ENCODE assay signal across 10 cellular contexts in the genomic region with DNA sequence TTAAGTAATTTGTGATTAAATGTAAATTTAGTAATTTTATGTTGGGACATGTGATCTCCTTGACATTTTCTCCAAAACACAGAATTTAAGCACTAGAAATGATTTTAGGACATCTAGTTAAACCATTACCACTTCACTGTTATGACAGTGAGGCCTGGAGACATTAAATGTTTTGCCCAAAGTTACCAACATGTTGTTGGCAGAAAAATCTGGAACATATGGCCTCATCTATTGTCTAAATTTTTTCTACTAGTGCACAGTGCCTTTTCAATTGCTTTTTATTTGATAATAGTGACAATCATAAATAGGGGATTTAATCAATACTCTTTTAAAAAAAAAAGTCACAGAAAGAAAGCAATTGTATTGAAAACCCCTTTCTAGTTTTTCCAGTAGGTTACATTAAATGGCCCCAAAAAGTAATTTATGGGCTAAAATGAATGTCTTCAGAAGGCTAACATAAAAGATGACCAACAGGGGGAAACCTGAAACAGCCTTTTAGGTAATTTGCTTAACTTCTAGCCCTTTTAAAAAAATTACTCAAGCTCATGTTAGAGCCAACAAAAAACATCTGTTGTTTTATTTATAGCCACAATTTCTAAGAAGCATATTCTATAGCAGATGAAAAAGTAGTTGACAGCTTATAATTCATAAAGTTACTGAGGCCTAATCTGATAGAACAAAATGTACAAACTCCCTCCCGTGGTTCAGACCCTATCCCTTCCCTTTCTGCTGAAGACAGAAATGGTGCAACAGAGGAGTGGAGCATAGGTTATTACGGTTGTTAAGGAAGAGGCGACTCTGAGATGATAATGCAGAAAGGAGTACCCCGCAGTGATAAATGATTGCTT. TPM values are rescaled to one million over a fixed set of nuclear protein-coding genes. Genes with fewer than 3 reads are reported as not detected.
DNase-seq lines count a peak whose midpoint lies in the region; ATAC-seq and TF ChIP-seq lines count a peak whose summit lies in the region.
"Had no signal": no experiment of that assay in that cellular context is flagged by ENCODE, and none has a peak within 500 bp of the region (broad histone marks: within the 10 kb centered on the region; RNA-seq: fewer than 3 reads in every experiment).

No MANE protein-coding gene starts in this region.

- H3K4me3 ChIP-seq in OCI-LY7 (ENCODE audit: low read depth, low read length, poor library complexity, severe bottlenecking) (no peak overlapping the region), MG63 (no peak overlapping the region)
- H3K4me3 ChIP-seq: A549 had no signal

- H3K36me3 ChIP-seq in OCI-LY7 (ENCODE audit: insufficient read depth, low read length) (peaks cover 16% of the 10 kb centered on the region), MG63 (no peaks in the 10 kb centered on the region)

- no peaks in the 10 kb centered on the region for H3K27me3 ChIP-seq in foreskin keratinocyte
- no peaks in the 10 kb centered on the region for H3K27me3 ChIP-seq in MG63

- intact Hi-C loops in OCI-LY7 (cut with micrococcal nuclease; ENCODE audit: unreplicated experiment), result no loop called here

- no peaks in the 10 kb centered on the region for H3K9me2 ChIP-seq in OCI-LY7 (ENCODE audit: insufficient read depth, low read length)

- CTCF ChIA-PET in OCI-LY7 (lab: Charles Lee; ENCODE audit: unreplicated experiment), result no interaction called here

- no peak overlapping the region for H2AFZ ChIP-seq in OCI-LY7 (ENCODE audit: low read length)

- no peaks in the 10 kb centered on the region for H3K9me3 Mint-ChIP-seq in stimulated activated naive B cell treated with anti-CD40 and anti-IgM and Interleukin-4, amounts not matched to agents 10 μg/mL and 1 μg/mL and 100 μg/mL, for 72 hours

- H3K27ac ChIP-seq in OCI-LY7 (ENCODE audit: low read depth, low read length, poor library complexity, severe bottlenecking) (no peak overlapping the region), foreskin keratinocyte (no peak overlapping the region)
- H3K27ac ChIP-seq: A549 had no signal

- POLR2A ChIA-PET in OCI-LY7 (lab: Charles Lee), result interaction anchor here (0.8 to 1.1 kb wide), 3 partner anchors 7 to 44 kb away, joined by 3 to 4 read pairs (median 3); no protein-coding TSS in a partner anchor

- H3K27me3 Mint-ChIP-seq in stimulated activated naive B cell treated with anti-CD40 and anti-IgM and Interleukin-4, amounts not matched to agents 10 μg/mL and 1 μg/mL and 100 μg/mL, for 72 hours, result no peaks in the 10 kb centered on the region

- H3K4me1 ChIP-seq in OCI-LY7 (ENCODE audit: insufficient read depth, low read length, poor library complexity, severe bottlenecking), result no peaks in the 10 kb centered on the region
- H3K4me1 ChIP-seq in foreskin keratinocyte, result peaks cover 4% of the 10 kb centered on the region

- H3K4me1 Mint-ChIP-seq in stimulated activated naive B cell treated with anti-CD40 and anti-IgM and Interleukin-4, amounts not matched to agents 10 μg/mL and 1 μg/mL and 100 μg/mL, for 72 hours, result peaks cover 36 to 69% of the 10 kb centered on the region in 2 donors

- no peaks in the 10 kb centered on the region; the same call in 1 of the 2 replicates for H3K79me2 ChIP-seq in OCI-LY7 (ENCODE audit: insufficient read depth, low read depth, low read length)

- H3K36me3 Mint-ChIP-seq in stimulated activated naive B cell treated with anti-CD40 and anti-IgM and Interleukin-4, amounts not matched to agents 10 μg/mL and 1 μg/mL and 100 μg/mL, for 72 hours, result peaks cover 0 to 3% of the 10 kb centered on the region in 2 donors

- H3K9me3 ChIP-seq in OCI-LY7 (ENCODE audit: low read length) (no peaks in the 10 kb centered on the region), MG63 (no peaks in the 10 kb centered on the region)
- H3K9me3 ChIP-seq: A549 had no signal

- BruUV-seq in OCI-LY7 (replicated peaks; lab: Mats Ljungman, UMichigan), result no TSS peak

- DNase-seq in NCI-H146 (lab: John Stamatoyannopoulos, UW), result peak; percentile 81
- no peak for DNase-seq in NCI-H146 treated with DMSO at 0.1 percent for 48 hours (lab: John Stamatoyannopoulos, UW; ENCODE audit: unreplicated experiment)
- no peak for DNase-seq in OCI-LY7 (ENCODE audit: low spot score)
- DNase-seq in foreskin keratinocyte, result no peak
- DNase-seq in stimulated activated naive B cell treated with anti-CD40 and anti-IgM and Interleukin-4, amounts not matched to agents 10 μg/mL and 1 μg/mL and 100 μg/mL, for 72 hours, result no peak
- no peak for DNase-seq in MG63
- DNase-seq in GDM1 (lab: John Stamatoyannopoulos, UW), result no peak
- no peak for DNase-seq in medulla oblongata (ENCODE audit: extremely low spot score)
- DNase-seq: dermis blood vessel endothelial cell had no signal

- TF ChIP-seq CTCF in OCI-LY7 (conservative IDR thresholded peaks at IDR 0.05; ENCODE audit: low read length) (peak; percentile 37), foreskin keratinocyte (conservative IDR thresholded peaks at IDR 0.05) (peak; percentile 34)

- H3K4me3 Mint-ChIP-seq in stimulated activated naive B cell treated with anti-CD40 and anti-IgM and Interleukin-4, amounts not matched to agents 10 μg/mL and 1 μg/mL and 100 μg/mL, for 72 hours, result no peak overlapping the region

- no peak overlapping the region for H3K4me2 ChIP-seq in OCI-LY7 (ENCODE audit: low read length)
- H3K4me2 ChIP-seq: A549 had no signal

- H3K27ac Mint-ChIP-seq in stimulated activated naive B cell treated with anti-CD40 and anti-IgM and Interleukin-4, amounts not matched to agents 10 μg/mL and 1 μg/mL and 100 μg/mL, for 72 hours, result peak overlapping the region; percentile 33

- peaks cover 13% of the 10 kb centered on the region; the same call in 1 of the 2 replicates for H4K20me1 ChIP-seq in OCI-LY7 (ENCODE audit: insufficient read depth, low read length)

- no peak for ATAC-seq in foreskin keratinocyte
- ATAC-seq in stimulated activated naive B cell treated with anti-CD40 and anti-IgM and Interleukin-4, amounts not matched to agents 10 μg/mL and 1 μg/mL and 100 μg/mL, for 72 hours (replicated peaks), result no peak
- ATAC-seq: A549 had no signal

RNA-seq across cellular contexts. Expression of a gene that starts 45.8 kb away (rescaled TPM):
- total RNA-seq in OCI-LY7 (2014; rRNA removed; shearing (Covaris generic)), result 14.9 and 15.8 TPM in 2 replicates
- total RNA-seq in OCI-LY7 (2022) (43.4 and 45.6 TPM in 2 replicates), foreskin keratinocyte (13.9 and 15.6 TPM in 2 replicates)
- 1.7 and 2.2 TPM in 2 replicates for polyA plus RNA-seq in foreskin keratinocyte
- total RNA-seq in MG63 (2014; rRNA removed; shearing (Covaris generic); ENCODE audit: low replicate concordance), result 9.5 and 13.1 TPM in 2 replicates
